Comparison of ENCODE assay signal across 23 cellular contexts in genomic region chr9:132511191-132511999, GRCh38.
DNase-seq lines count a peak whose midpoint lies in the region; ATAC-seq, FAIRE-seq and TF ChIP-seq lines count a peak whose summit lies in the region.
"Had no signal": no experiment of that assay in that cellular context is flagged by ENCODE, and none has a peak within 500 bp of the region (broad histone marks: within the 10 kb centered on the region; RNA-seq: fewer than 3 reads in every experiment).

No MANE protein-coding gene starts in this region.

- 0 out of 2 replicates have a peak, but pooled peaks cover 5% of the 10 kb centered on the region for H4K20me1 ChIP-seq in HepG2 (ENCODE audit: insufficient read depth, low read length)
- H4K20me1 ChIP-seq: BLaER1 had no signal

- H3K79me2 ChIP-seq in HepG2 (ENCODE audit: insufficient read depth, low read length), result no peaks in the 10 kb centered on the region

- H3K36me3 ChIP-seq in HepG2 (replicated peaks in 1 of 2; ENCODE audit: control insufficient read depth in 1 of 2, insufficient read depth in 2 of 2, low read length in 2 of 2), result no peaks in the 10 kb centered on the region
- H3K36me3 ChIP-seq in right lobe of liver, result no peaks in the 10 kb centered on the region
- H3K36me3 ChIP-seq: BLaER1, HAP-1 had no signal

- 53% methylated on average over 23 of the region's 25 CpGs for WGBS in HepG2 (ENCODE audit: low lambda C conversion rate)
- WGBS in right lobe of liver (ENCODE audit: insufficient coverage, low coverage, low lambda C conversion rate, missing lambda C conversion rate), result 79% methylated on average over 17 of the region's 25 CpGs

- no peak for TF ChIP-seq POLR2A in HepG2 (IDR thresholded peaks at IDR 0.05; ENCODE audit: insufficient read depth in 1 of 2, low read depth in 2 of 2, low read length in 2 of 2)
- TF ChIP-seq POLR2A in right lobe of liver (IDR thresholded peaks at IDR 0.05), result no peak

- TF ChIP-seq EP300 in HepG2 (IDR thresholded peaks at IDR 0.05; ENCODE audit: low read depth in 2 of 2, low read length in 2 of 2) (no peak), HepG2 (CRISPR knock-in tag; IDR thresholded peaks at IDR 0.05; ENCODE audit: borderline replicate concordance) (no peak)

- ATAC-seq in HepG2 (no peak), right lobe of liver (no peak), GM19455 (IDR thresholded peaks at IDR 0.05; ENCODE audit: unreplicated experiment) (no peak)
- ATAC-seq: CD8-positive, alpha-beta T cell had no signal

- H3K4me2 ChIP-seq in HepG2 (ENCODE audit: low read depth, low read length), result no peak overlapping the region
- H3K4me2 ChIP-seq: BLaER1 had no signal

- H2AFZ ChIP-seq in HepG2 (ENCODE audit: low read length), result no peak overlapping the region

- CTCF ChIA-PET in HepG2 (lab: Yijun Ruan, JAX; ENCODE audit: low intra/inter-chr PET ratio, low total read pairs), result interaction anchor here (0.7 kb wide), 1 partner anchor 60 kb away, joined by 3 read pairs; no protein-coding TSS in a partner anchor

- H3K4me1 ChIP-seq in HepG2 (ENCODE audit: insufficient read depth, low read length) (no peaks in the 10 kb centered on the region), right lobe of liver (no peaks in the 10 kb centered on the region)
- H3K4me1 ChIP-seq: Caco-2, HAP-1 had no signal

- no peak for FAIRE-seq in HepG2 (lab: Jason Lieb, UNC)
- FAIRE-seq: A204.1, G401.6, GM12892, GM19239, H54 had no signal

- intact Hi-C loops in HepG2 (cut with micrococcal nuclease; ENCODE audit: unreplicated experiment) (no loop called here), right lobe of liver (cut with DNase I) (no loop called here), posterior vena cava (cut with DNase I) (no loop called here)

- no peaks in the 10 kb centered on the region for H3K36me3 Mint-ChIP-seq in neural crest cell (ENCODE audit: low read depth)
- H3K36me3 Mint-ChIP-seq: CD4-positive, CD25-positive, alpha-beta regulatory T cell; CD8-positive, alpha-beta T cell had no signal

- no peak for TF ChIP-seq RAD21 in HepG2 (CRISPR knock-in tag; IDR thresholded peaks at IDR 0.05)

- in situ Hi-C loops in HepG2 (cut with HindIII; ENCODE audit: extremely low pct_ligation_motif_present, low pct_unique_long_range_greater_than_20kb), result no loop called here

- H3K27me3 Mint-ChIP-seq in neural crest cell (ENCODE audit: low read depth), result peaks cover 4% of the 10 kb centered on the region
- H3K27me3 Mint-ChIP-seq: CD4-positive, CD25-positive, alpha-beta regulatory T cell had no signal

- H3K4me3 ChIP-seq in HepG2 (replicated peaks in 1 of 3; ENCODE audit: insufficient read depth in 1 of 3, low read depth in 2 of 3, low read length in 3 of 3), result no peak overlapping the region
- H3K4me3 ChIP-seq in right lobe of liver, result no peak overlapping the region
- H3K4me3 ChIP-seq: BLaER1, HAP-1 had no signal

- H3K27me3 ChIP-seq in HepG2 (ENCODE audit: control insufficient read depth in 1 of 2, insufficient read depth in 2 of 2, low read length in 2 of 2), result peaks cover 8 to 68% of the 10 kb centered on the region in 2 experiments; a peak in 4 of 5 replicates
- H3K27me3 ChIP-seq in right lobe of liver, result no peaks in the 10 kb centered on the region
- H3K27me3 ChIP-seq: BLaER1 had no signal

- H3K27ac ChIP-seq in HepG2 (ENCODE audit: extremely low read length, insufficient read depth, low read length) (no peak overlapping the region), right lobe of liver (no peak overlapping the region)
- H3K27ac ChIP-seq: 22Rv1, BLaER1, C4-2B had no signal

- no peak overlapping the region for H3K9ac ChIP-seq in HepG2 (ENCODE audit: insufficient read depth, low read depth, low read length)
- H3K9ac ChIP-seq: BLaER1 had no signal

- peak overlapping the region; percentile 35 for H3K27ac Mint-ChIP-seq in neural crest cell (ENCODE audit: unreplicated experiment)
- H3K27ac Mint-ChIP-seq: B cell; CD4-positive, CD25-positive, alpha-beta regulatory T cell; CD8-positive, alpha-beta T cell had no signal

- H3K4me3 Mint-ChIP-seq in neural crest cell, result no peak overlapping the region
- H3K4me3 Mint-ChIP-seq: B cell; CD4-positive, CD25-positive, alpha-beta regulatory T cell; CD8-positive, alpha-beta T cell had no signal

- DNase-seq in HepG2 (ENCODE audit: low spot score) (no peak), right lobe of liver (no peak), neural crest cell (ENCODE audit: low read depth, low spot score) (no peak), posterior vena cava (ENCODE audit: low spot score) (peak; percentile 78), midbrain (lab: John Stamatoyannopoulos, UW) (no peak), GM19238 (ENCODE audit: insufficient read length, low spot score) (no peak)
- DNase-seq: Caco-2; CD4-positive, CD25-positive, alpha-beta regulatory T cell; CD8-positive, alpha-beta T cell; DMS153; DND-41; GOT3 had no signal

- TF ChIP-seq CTCF in HepG2 (CRISPR knock-in tag; IDR thresholded peaks at IDR 0.05), result no peak
- TF ChIP-seq CTCF in right lobe of liver (IDR thresholded peaks at IDR 0.05), result no peak
- TF ChIP-seq CTCF in neural crest cell (conservative IDR thresholded peaks at IDR 0.05), result no peak

- H3K9me3 Mint-ChIP-seq in neural crest cell, result no peaks in the 10 kb centered on the region
- H3K9me3 Mint-ChIP-seq: CD4-positive, CD25-positive, alpha-beta regulatory T cell; CD8-positive, alpha-beta T cell had no signal

- POLR2A ChIA-PET in HepG2 (lab: Yijun Ruan, JAX), result no interaction called here

- peaks cover 9% of the 10 kb centered on the region for H3K4me1 Mint-ChIP-seq in neural crest cell

- no peaks in the 10 kb centered on the region for H3K9me3 ChIP-seq in HepG2 (ENCODE audit: low read length)
- no peaks in the 10 kb centered on the region for H3K9me3 ChIP-seq in right lobe of liver
- H3K9me3 ChIP-seq: BLaER1, Caco-2, HAP-1 had no signal

- BruUV-seq in HepG2 (replicated peaks; lab: Mats Ljungman, UMichigan), result no TSS peak

TF ChIP-seq in HepG2, 621 proteins besides CTCF, POLR2A, EP300 and RAD21:
- TF ChIP-seq GATAD1 (CRISPR knock-in tag; IDR thresholded peaks at IDR 0.05) (no peak), KAT2B (IDR thresholded peaks at IDR 0.05; ENCODE audit: borderline replicate concordance, low read depth, low read length) (no peak), ZNF234 (CRISPR knock-in tag; conservative IDR thresholded peaks at IDR 0.05) (no peak), ZNF3 (CRISPR knock-in tag; IDR thresholded peaks at IDR 0.05) (0 out of 2 replicates have a peak, but pooled peaks have one; percentile 52), ZBTB37 (CRISPR knock-in tag; IDR thresholded peaks at IDR 0.05) (no peak)
TF ChIP-seq in HepG2: peak in this region for 1.
